In the genomic region with DNA sequence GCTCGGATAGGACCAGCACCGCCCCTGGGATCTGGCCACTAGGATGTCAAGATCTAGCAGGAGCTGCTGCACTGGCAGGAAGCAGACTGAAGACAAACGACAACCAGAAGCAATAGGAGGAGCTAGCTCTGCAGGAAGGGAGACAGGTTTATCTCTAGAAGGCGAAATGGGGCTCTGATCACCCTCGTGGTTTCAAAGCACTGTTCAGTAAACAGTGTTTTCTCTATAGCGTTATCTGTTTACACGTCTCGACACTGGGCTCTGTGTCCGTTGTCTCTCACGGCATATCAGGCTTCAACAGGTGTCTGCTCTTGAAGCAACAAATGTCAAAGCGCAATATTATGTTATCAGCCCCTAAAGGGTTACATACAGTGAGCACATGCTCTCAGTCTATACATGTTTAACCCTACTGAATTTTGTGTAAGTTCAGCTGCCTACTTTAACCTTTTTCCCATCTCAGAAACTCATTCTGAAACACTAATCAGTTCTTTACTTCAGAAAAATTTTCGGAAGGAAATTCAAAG, we compare ENCODE assay signal across 1 cellular context.
A peak's percentile ranks its signal among the peaks of the same experiment; 100 is the strongest.
TF ChIP-seq lines count a peak whose summit lies in the region.

No MANE protein-coding gene starts in this region.

TF ChIP-seq in K562, 482 proteins besides CTCF, POLR2A, EP300 and RAD21 (continued from another document and continues in another):
- TF ChIP-seq FOXK1 (CRISPR knock-in tag; IDR thresholded peaks at IDR 0.05; ENCODE audit: borderline replicate concordance) (0 out of 2 replicates have a peak, but pooled peaks have one; percentile 66), SETDB1 (IDR thresholded peaks at IDR 0.05; ENCODE audit: low read length) (no peak), HNRNPLL (IDR thresholded peaks at IDR 0.05; ENCODE audit: low read depth, low read length, poor library complexity, severe bottlenecking) (no peak), TAL1 (IDR thresholded peaks at IDR 0.05) (peak; percentile 96), FOXJ2 (tag; IDR thresholded peaks at IDR 0.05) (peak; percentile 68; the same call in 1 of the 2 replicates), SIRT6 (IDR thresholded peaks at IDR 0.05; ENCODE audit: low read depth, low read length) (no peak), PHB (CRISPR knock-in tag; IDR thresholded peaks at IDR 0.05) (no peak), JUN (IDR thresholded peaks at IDR 0.05; ENCODE audit: borderline replicate concordance, low read depth, low read length) (peak; percentile 65), JUN (CRISPR knock-in tag; IDR thresholded peaks at IDR 0.05; ENCODE audit: borderline replicate concordance) (no peak), HDAC2 (IDR thresholded peaks at IDR 0.05) (peak; percentile 99), NCOA2 (IDR thresholded peaks at IDR 0.05; ENCODE audit: partially characterized antibody in 2 of 2) (peak in 1 of 2 experiments; percentile 45), HDAC3 (IDR thresholded peaks at IDR 0.05; ENCODE audit: borderline replicate concordance, partially characterized antibody) (peak; percentile 94), TAF9B (IDR thresholded peaks at IDR 0.05; ENCODE audit: partially characterized antibody) (peak; percentile 53), POLR2H (tag; IDR thresholded peaks at IDR 0.05; ENCODE audit: low read depth) (no peak), ZEB2 (IDR thresholded peaks at IDR 0.05) (peak; percentile 93), NBN (IDR thresholded peaks at IDR 0.05; ENCODE audit: low read depth) (0 out of 2 replicates have a peak, but pooled peaks have one; percentile 86), DIDO1 (tag; IDR thresholded peaks at IDR 0.05; ENCODE audit: low read depth) (peak; percentile 17; the same call in 1 of the 2 replicates), ARNT (IDR thresholded peaks at IDR 0.05) (peak; percentile 60 to 83; a peak in 3 of 4 replicates), ZNF57 (CRISPR knock-in tag; IDR thresholded peaks at IDR 0.05) (no peak), PHB2 (IDR thresholded peaks at IDR 0.05; ENCODE audit: low read depth) (peak; percentile 79), NCOA4 (IDR thresholded peaks at IDR 0.05; ENCODE audit: partially characterized antibody) (no peak), TCF7 (IDR thresholded peaks at IDR 0.05; ENCODE audit: borderline replicate concordance) (peak; percentile 94), PCBP1 (IDR thresholded peaks at IDR 0.05; ENCODE audit: low read depth, low read length, poor library complexity, severe bottlenecking) (no peak), STAT5A (IDR thresholded peaks at IDR 0.05; ENCODE audit: borderline replicate concordance, low read length) (peak; percentile 86), TOE1 (IDR thresholded peaks at IDR 0.05; ENCODE audit: borderline replicate concordance) (peak; percentile 66; the same call in 1 of the 2 replicates), TOE1 (CRISPR knock-in tag; IDR thresholded peaks at IDR 0.05; ENCODE audit: borderline replicate concordance, low read depth) (no peak), TARDBP (IDR thresholded peaks at IDR 0.05) (0 out of 2 replicates have a peak, but pooled peaks have one; percentile 68), NCOA1 (IDR thresholded peaks at IDR 0.05; ENCODE audit: low read depth) (peak; percentile 82), BRD9 (IDR thresholded peaks at IDR 0.05; ENCODE audit: low read depth, partially characterized antibody) (peak; percentile 46), KDM1A (IDR thresholded peaks at IDR 0.05) (peak; percentile 98 to 99), YY1 (IDR thresholded peaks at IDR 0.05; ENCODE audit: borderline replicate concordance in 1 of 3, control insufficient read depth in 1 of 3, extremely low read depth in 1 of 3, insufficient read depth in 3 of 3, insufficient read length in 1 of 3, insufficient replicate concordance in 2 of 3, low read depth in 1 of 3, low read length in 2 of 3) (no peak), ZNF77 (CRISPR knock-in tag; IDR thresholded peaks at IDR 0.05) (no peak), ZNF584 (CRISPR knock-in tag; IDR thresholded peaks at IDR 0.05; ENCODE audit: low read depth) (no peak), EP400 (IDR thresholded peaks at IDR 0.05) (peak; percentile 91), FOXA1 (IDR thresholded peaks at IDR 0.05; ENCODE audit: borderline replicate concordance) (peak; percentile 92), TEAD4 (IDR thresholded peaks at IDR 0.05; ENCODE audit: low read length) (peak; percentile 94), TEAD4 (CRISPR knock-in tag; IDR thresholded peaks at IDR 0.05; ENCODE audit: borderline replicate concordance) (no peak), PYGO2 (tag; IDR thresholded peaks at IDR 0.05) (no peak)
- TF ChIP-seq, protein P1, sequence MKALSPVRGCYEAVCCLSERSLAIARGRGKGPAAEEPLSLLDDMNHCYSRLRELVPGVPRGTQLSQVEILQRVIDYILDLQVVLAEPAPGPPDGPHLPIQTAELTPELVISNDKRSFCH (CRISPR knock-in tag; IDR thresholded peaks at IDR 0.05), result no peak
- TF ChIP-seq, protein P1 (tag; IDR thresholded peaks at IDR 0.05), result peak; percentile 97
- TF ChIP-seq, protein P2, sequence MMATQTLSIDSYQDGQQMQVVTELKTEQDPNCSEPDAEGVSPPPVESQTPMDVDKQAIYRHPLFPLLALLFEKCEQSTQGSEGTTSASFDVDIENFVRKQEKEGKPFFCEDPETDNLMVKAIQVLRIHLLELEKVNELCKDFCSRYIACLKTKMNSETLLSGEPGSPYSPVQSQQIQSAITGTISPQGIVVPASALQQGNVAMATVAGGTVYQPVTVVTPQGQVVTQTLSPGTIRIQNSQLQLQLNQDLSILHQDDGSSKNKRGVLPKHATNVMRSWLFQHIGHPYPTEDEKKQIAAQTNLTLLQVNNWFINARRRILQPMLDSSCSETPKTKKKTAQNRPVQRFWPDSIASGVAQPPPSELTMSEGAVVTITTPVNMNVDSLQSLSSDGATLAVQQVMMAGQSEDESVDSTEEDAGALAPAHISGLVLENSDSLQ (IDR thresholded peaks at IDR 0.05), result peak; percentile 89
- TF ChIP-seq, protein P3, sequence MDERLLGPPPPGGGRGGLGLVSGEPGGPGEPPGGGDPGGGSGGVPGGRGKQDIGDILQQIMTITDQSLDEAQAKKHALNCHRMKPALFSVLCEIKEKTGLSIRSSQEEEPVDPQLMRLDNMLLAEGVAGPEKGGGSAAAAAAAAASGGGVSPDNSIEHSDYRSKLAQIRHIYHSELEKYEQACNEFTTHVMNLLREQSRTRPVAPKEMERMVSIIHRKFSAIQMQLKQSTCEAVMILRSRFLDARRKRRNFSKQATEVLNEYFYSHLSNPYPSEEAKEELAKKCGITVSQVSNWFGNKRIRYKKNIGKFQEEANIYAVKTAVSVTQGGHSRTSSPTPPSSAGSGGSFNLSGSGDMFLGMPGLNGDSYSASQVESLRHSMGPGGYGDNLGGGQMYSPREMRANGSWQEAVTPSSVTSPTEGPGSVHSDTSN (CRISPR knock-in tag; IDR thresholded peaks at IDR 0.05; ENCODE audit: low read depth), result no peak
- TF ChIP-seq, protein P3 (tag; conservative IDR thresholded peaks at IDR 0.05; ENCODE audit: low read depth), result peak; percentile 56
- TF ChIP-seq, protein P4, sequence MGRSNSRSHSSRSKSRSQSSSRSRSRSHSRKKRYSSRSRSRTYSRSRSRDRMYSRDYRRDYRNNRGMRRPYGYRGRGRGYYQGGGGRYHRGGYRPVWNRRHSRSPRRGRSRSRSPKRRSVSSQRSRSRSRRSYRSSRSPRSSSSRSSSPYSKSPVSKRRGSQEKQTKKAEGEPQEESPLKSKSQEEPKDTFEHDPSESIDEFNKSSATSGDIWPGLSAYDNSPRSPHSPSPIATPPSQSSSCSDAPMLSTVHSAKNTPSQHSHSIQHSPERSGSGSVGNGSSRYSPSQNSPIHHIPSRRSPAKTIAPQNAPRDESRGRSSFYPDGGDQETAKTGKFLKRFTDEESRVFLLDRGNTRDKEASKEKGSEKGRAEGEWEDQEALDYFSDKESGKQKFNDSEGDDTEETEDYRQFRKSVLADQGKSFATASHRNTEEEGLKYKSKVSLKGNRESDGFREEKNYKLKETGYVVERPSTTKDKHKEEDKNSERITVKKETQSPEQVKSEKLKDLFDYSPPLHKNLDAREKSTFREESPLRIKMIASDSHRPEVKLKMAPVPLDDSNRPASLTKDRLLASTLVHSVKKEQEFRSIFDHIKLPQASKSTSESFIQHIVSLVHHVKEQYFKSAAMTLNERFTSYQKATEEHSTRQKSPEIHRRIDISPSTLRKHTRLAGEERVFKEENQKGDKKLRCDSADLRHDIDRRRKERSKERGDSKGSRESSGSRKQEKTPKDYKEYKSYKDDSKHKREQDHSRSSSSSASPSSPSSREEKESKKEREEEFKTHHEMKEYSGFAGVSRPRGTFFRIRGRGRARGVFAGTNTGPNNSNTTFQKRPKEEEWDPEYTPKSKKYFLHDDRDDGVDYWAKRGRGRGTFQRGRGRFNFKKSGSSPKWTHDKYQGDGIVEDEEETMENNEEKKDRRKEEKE (IDR thresholded peaks at IDR 0.05; ENCODE audit: borderline replicate concordance in 1 of 2, control insufficient read depth in 1 of 2, low read depth in 2 of 2, low read length in 1 of 2), result no peak
- TF ChIP-seq, protein P5, sequence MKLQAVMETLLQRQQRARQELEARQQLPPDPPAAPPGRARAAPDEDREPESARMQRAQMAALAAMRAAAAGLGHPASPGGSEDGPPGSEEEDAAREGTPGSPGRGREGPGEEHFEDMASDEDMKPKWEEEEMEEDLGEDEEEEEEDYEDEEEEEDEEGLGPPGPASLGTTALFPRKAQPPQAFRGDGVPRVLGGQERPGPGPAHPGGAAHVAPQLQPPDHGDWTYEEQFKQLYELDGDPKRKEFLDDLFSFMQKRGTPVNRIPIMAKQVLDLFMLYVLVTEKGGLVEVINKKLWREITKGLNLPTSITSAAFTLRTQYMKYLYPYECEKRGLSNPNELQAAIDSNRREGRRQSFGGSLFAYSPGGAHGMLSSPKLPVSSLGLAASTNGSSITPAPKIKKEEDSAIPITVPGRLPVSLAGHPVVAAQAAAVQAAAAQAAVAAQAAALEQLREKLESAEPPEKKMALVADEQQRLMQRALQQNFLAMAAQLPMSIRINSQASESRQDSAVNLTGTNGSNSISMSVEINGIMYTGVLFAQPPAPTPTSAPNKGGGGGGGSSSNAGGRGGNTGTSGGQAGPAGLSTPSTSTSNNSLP (IDR thresholded peaks at IDR 0.05; ENCODE audit: borderline replicate concordance, low read depth, low read length), result 0 out of 2 replicates have a peak, but pooled peaks have one; percentile 65
- TF ChIP-seq, protein P6, sequence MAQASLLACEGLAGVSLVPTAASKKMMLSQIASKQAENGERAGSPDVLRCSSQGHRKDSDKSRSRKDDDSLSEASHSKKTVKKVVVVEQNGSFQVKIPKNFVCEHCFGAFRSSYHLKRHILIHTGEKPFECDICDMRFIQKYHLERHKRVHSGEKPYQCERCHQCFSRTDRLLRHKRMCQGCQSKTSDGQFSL (CRISPR knock-in tag; IDR thresholded peaks at IDR 0.05), result no peak
- TF ChIP-seq, protein P6 (tag; IDR thresholded peaks at IDR 0.05), result no peak
- TF ChIP-seq, protein P7, sequence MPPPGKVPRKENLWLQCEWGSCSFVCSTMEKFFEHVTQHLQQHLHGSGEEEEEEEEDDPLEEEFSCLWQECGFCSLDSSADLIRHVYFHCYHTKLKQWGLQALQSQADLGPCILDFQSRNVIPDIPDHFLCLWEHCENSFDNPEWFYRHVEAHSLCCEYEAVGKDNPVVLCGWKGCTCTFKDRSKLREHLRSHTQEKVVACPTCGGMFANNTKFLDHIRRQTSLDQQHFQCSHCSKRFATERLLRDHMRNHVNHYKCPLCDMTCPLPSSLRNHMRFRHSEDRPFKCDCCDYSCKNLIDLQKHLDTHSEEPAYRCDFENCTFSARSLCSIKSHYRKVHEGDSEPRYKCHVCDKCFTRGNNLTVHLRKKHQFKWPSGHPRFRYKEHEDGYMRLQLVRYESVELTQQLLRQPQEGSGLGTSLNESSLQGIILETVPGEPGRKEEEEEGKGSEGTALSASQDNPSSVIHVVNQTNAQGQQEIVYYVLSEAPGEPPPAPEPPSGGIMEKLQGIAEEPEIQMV (tag; conservative IDR thresholded peaks at IDR 0.05; ENCODE audit: low read depth), result no peak
- TF ChIP-seq, protein P8, sequence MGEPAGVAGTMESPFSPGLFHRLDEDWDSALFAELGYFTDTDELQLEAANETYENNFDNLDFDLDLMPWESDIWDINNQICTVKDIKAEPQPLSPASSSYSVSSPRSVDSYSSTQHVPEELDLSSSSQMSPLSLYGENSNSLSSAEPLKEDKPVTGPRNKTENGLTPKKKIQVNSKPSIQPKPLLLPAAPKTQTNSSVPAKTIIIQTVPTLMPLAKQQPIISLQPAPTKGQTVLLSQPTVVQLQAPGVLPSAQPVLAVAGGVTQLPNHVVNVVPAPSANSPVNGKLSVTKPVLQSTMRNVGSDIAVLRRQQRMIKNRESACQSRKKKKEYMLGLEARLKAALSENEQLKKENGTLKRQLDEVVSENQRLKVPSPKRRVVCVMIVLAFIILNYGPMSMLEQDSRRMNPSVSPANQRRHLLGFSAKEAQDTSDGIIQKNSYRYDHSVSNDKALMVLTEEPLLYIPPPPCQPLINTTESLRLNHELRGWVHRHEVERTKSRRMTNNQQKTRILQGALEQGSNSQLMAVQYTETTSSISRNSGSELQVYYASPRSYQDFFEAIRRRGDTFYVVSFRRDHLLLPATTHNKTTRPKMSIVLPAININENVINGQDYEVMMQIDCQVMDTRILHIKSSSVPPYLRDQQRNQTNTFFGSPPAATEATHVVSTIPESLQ (CRISPR knock-in tag; IDR thresholded peaks at IDR 0.05), result 0 out of 2 replicates have a peak, but pooled peaks have one; percentile 18
- TF ChIP-seq, protein P9, sequence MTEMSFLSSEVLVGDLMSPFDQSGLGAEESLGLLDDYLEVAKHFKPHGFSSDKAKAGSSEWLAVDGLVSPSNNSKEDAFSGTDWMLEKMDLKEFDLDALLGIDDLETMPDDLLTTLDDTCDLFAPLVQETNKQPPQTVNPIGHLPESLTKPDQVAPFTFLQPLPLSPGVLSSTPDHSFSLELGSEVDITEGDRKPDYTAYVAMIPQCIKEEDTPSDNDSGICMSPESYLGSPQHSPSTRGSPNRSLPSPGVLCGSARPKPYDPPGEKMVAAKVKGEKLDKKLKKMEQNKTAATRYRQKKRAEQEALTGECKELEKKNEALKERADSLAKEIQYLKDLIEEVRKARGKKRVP (CRISPR knock-in tag; IDR thresholded peaks at IDR 0.05), result no peak
